In genomic region chr5:73201547-73202513, GRCh38 we compare ENCODE assay signal across 8 cellular contexts. TPM values are rescaled to one million over a fixed set of nuclear protein-coding genes. Genes with fewer than 3 reads are reported as not detected.
DNase-seq lines count a peak whose midpoint lies in the region; ATAC-seq and TF ChIP-seq lines count a peak whose summit lies in the region.

No MANE protein-coding gene starts in this region.

- H3K27me3 Mint-ChIP-seq in type B pancreatic cell, result peaks cover 47% of the 10 kb centered on the region

- ATAC-seq in HG03432 (IDR thresholded peaks at IDR 0.05; ENCODE audit: unreplicated experiment), result peak; percentile 82
- peak; percentile 63 for ATAC-seq in gastroesophageal sphincter
- ATAC-seq in HG03469 (IDR thresholded peaks at IDR 0.05; ENCODE audit: unreplicated experiment), result no peak

- 54 to 61% methylated on average over 4 to 6 of the region's 34 CpGs for WGBS in gastroesophageal sphincter (ENCODE audit: low coverage in 1 of 2), 2 donors
- 31 to 35% (median 31%) methylated on average over 33 to 34 of the region's 34 CpGs for WGBS in ovary, 3 donors

- no peak overlapping the region for H3K4me3 Mint-ChIP-seq in type B pancreatic cell

- peaks cover 9% of the 10 kb centered on the region for H3K9me3 Mint-ChIP-seq in type B pancreatic cell

- no peak for TF ChIP-seq EP300 in gastroesophageal sphincter (IDR thresholded peaks at IDR 0.05)
- no peak for TF ChIP-seq EP300 in ovary (IDR thresholded peaks at IDR 0.05)

- H3K4me1 Mint-ChIP-seq in type B pancreatic cell (ENCODE audit: unreplicated experiment), result no peaks in the 10 kb centered on the region

- intact Hi-C loops in ovary (cut with DNase I), result loop anchor here in 2 of 4 donors (5.0 to 10.0 kb wide), 2 partner anchors 117 to 120 kb away; no protein-coding TSS in a partner anchor

- H3K36me3 ChIP-seq in gastroesophageal sphincter, result no peaks in the 10 kb centered on the region
- H3K36me3 ChIP-seq in ovary, result no peaks in the 10 kb centered on the region

- H3K27ac ChIP-seq in gastroesophageal sphincter, result no peak overlapping the region
- no peak overlapping the region for H3K27ac ChIP-seq in ovary

- H3K27me3 ChIP-seq in gastroesophageal sphincter (peaks cover 46% of the 10 kb centered on the region), ovary (no peaks in the 10 kb centered on the region)

- H3K4me1 ChIP-seq in gastroesophageal sphincter (peaks cover 0 to 7% (median 0%) of the 10 kb centered on the region in 3 donors), ovary (ENCODE audit: insufficient read depth) (no peaks in the 10 kb centered on the region)

- H3K9me3 ChIP-seq in gastroesophageal sphincter (no peaks in the 10 kb centered on the region), ovary (no peaks in the 10 kb centered on the region)

- no peak overlapping the region for H3K4me3 ChIP-seq in gastroesophageal sphincter
- H3K4me3 ChIP-seq in ovary, result no peak overlapping the region

- DNase-seq in GM13977 (ENCODE audit: low spot score) (peak; percentile 75), SHP77 treated with DMSO at 0.1 percent for 48 hours (lab: John Stamatoyannopoulos, UW) (peak; percentile 87), ovary (peak; percentile 69 to 81 (median 78)), type B pancreatic cell (ENCODE audit: extremely low spot score, unreplicated experiment) (peak; percentile 81)
- DNase-seq in activated effector memory CD4-positive, alpha-beta T cell treated with Interleukin-2 at 50 U/mL for 16 hours, result peak; percentile 51

- no peak for TF ChIP-seq POLR2A in gastroesophageal sphincter (IDR thresholded peaks at IDR 0.05)
- no peak for TF ChIP-seq POLR2A in ovary (IDR thresholded peaks at IDR 0.05)

- H3K27ac Mint-ChIP-seq in type B pancreatic cell, result no peak overlapping the region

- TF ChIP-seq CTCF in GM13977 (IDR thresholded peaks at IDR 0.05; ENCODE audit: extremely low read depth, insufficient read depth, missing control alignments) (peak; percentile 83), gastroesophageal sphincter (IDR thresholded peaks at IDR 0.05) (peak in 3 of 4 experiments; percentile 42 to 81 (median 48)), ovary (IDR thresholded peaks at IDR 0.05) (peak; percentile 45 to 57 (median 47)), type B pancreatic cell (conservative IDR thresholded peaks at IDR 0.05) (peak; percentile 83)

- H3K36me3 Mint-ChIP-seq in type B pancreatic cell, result no peaks in the 10 kb centered on the region

- in situ Hi-C loops in GM13977 (cut with MboI; ENCODE audit: low pct_unique_long_range_greater_than_20kb, low sequenced_read_pairs, unreplicated experiment), result no loop called here

RNA-seq across cellular contexts. Expression of gene TMEM174, which starts 28.8 kb away (rescaled TPM):
- total RNA-seq in gastroesophageal sphincter (not detected), ovary (not detected), type B pancreatic cell (ENCODE audit: low replicate concordance) (not detected in 2 replicates)
- not detected for polyA plus RNA-seq in ovary
